In genomic region chr21:17667256-17667655, GRCh38 we compare ENCODE assay signal across 1 cellular context.
TF ChIP-seq lines count a peak whose summit lies in the region.

No MANE protein-coding gene starts in this region.

TF ChIP-seq in IMR-90, 13 proteins besides CTCF, POLR2A, EP300 and RAD21:
- TF ChIP-seq NFE2L2 (IDR thresholded peaks at IDR 0.05; ENCODE audit: low read depth, low read length) (no peak), MXI1 (IDR thresholded peaks at IDR 0.05; ENCODE audit: borderline replicate concordance, low read depth, low read length) (no peak), BHLHE40 (IDR thresholded peaks at IDR 0.05; ENCODE audit: low read depth, low read length) (peak; percentile 18; the same call in 1 of the 2 replicates), USF2 (IDR thresholded peaks at IDR 0.05; ENCODE audit: low read depth, low read length) (peak; percentile 32; the same call in 1 of the 2 replicates)
